ENCODE assay signal across 11 cellular contexts in genomic region chr15:70435872-70436271, GRCh38.
A peak's percentile ranks its signal among the peaks of the same experiment; 100 is the strongest.
DNase-seq lines count a peak whose midpoint lies in the region; ATAC-seq and TF ChIP-seq lines count a peak whose summit lies in the region.
"Had no signal": no experiment of that assay in that cellular context is flagged by ENCODE, and none has a peak within 500 bp of the region (broad histone marks: within the 10 kb centered on the region; RNA-seq: fewer than 3 reads in every experiment).

No MANE protein-coding gene starts in this region.

- H3K27ac Mint-ChIP-seq in T-cell: peak overlapping the region; percentile 37 to 40
- H3K27ac Mint-ChIP-seq: activated CD8-positive, alpha-beta memory T cell treated with anti-CD3 and anti-CD28 coated beads, Interleukin-2, amount 10 ng/mL, durations not matched to agents 7 days and 5 days had no signal

- DNase-seq in GM06990 (ENCODE audit: extremely low read depth, insufficient read length): peak; percentile 27
- DNase-seq in T-cell: no peak
- no peak for DNase-seq in HuH-7 (ENCODE audit: low spot score)
- DNase-seq in AG20443 (ENCODE audit: low spot score): no peak
- DNase-seq: aorta, NCI-H187, retina had no signal

- no peaks in the 10 kb centered on the region for H3K36me3 Mint-ChIP-seq in T-cell
- H3K36me3 Mint-ChIP-seq: activated CD8-positive, alpha-beta memory T cell treated with anti-CD3 and anti-CD28 coated beads, Interleukin-2, amount 10 ng/mL, durations not matched to agents 7 days and 5 days had no signal

- peaks cover 2% of the 10 kb centered on the region for H3K27me3 ChIP-seq in GM06990 (replicated peaks; ENCODE audit: control insufficient read depth, insufficient read depth, low read length)

- H3K36me3 ChIP-seq in GM06990 (ENCODE audit: control insufficient read depth, insufficient read depth, low read length): no peaks in the 10 kb centered on the region

- H3K4me1 Mint-ChIP-seq in T-cell: peaks cover 24 to 35% (median 34%) of the 10 kb centered on the region in 3 donors

- ATAC-seq in GM19025 (IDR thresholded peaks at IDR 0.05; ENCODE audit: low read depth, unreplicated experiment) (peak; percentile 29), HG03064 (IDR thresholded peaks at IDR 0.05; ENCODE audit: low read depth, unreplicated experiment) (peak; percentile 23), T-cell (replicated peaks in 1 of 4) (no peak), HG02571 (IDR thresholded peaks at IDR 0.05; ENCODE audit: unreplicated experiment) (no peak)

- POLR2A ChIA-PET in T-cell (lab: Charles Lee): no interaction called here

- no peak for TF ChIP-seq CTCF in GM06990 (IDR thresholded peaks at IDR 0.05; ENCODE audit: insufficient read depth, low read length, poor library complexity, severe bottlenecking)

- CTCF ChIA-PET in T-cell (lab: Charles Lee): no interaction called here

- H3K9me3 Mint-ChIP-seq in T-cell: no peaks in the 10 kb centered on the region

- no peak overlapping the region for H3K4me3 ChIP-seq in GM06990 (replicated peaks; ENCODE audit: low read depth, low read length)

- no peaks in the 10 kb centered on the region for H3K27me3 Mint-ChIP-seq in T-cell

- H3K4me3 Mint-ChIP-seq in T-cell: peak overlapping the region in 2 of 3 donors; percentile 1 to 37
- H3K4me3 Mint-ChIP-seq: activated CD8-positive, alpha-beta memory T cell treated with anti-CD3 and anti-CD28 coated beads, Interleukin-2, amount 10 ng/mL, durations not matched to agents 7 days and 5 days had no signal

Comparison
In these comparisons a context has a peak if more than half of its experiments do, and no peak if none do; other contexts are left out.
1. ATAC-seq: peak in GM19025 (single experiment) and HG03064 (single experiment); none in T-cell (0 of 4) and HG02571 (single experiment).